In the genomic region with DNA sequence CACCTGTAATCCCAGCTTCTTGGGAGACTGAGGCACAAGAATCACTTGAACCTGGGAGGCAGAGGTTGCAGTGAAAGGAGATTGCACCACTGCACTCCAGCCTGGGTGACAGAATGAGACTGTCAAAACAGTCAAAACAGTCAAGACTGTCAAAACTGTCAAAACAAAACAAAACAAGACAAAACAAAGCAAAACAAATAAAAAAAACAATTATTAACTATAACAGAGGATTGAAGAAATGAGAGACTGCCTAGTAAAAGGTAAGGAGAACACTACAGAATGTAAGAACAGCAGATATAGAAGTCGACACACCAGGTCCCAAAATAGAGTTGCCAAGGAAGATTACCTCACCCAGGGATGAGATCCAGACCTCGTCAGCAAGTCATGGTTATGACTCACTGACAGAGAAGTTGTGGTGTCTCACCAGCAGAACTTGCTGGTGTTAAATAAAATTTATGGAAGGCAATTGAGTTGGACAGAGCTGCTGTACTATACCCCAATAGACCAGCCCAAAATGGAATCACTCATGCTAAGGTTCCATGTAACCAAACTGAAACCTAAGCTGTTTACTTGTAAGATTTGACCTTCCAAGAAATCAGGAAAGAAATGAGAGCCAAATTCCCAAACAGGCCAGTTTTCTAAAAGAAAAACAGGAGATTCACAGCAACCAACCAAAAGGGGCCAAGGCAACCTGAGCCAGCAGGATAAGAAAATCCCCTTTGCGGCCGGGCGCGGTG, we compare ENCODE assay signal across 10 cellular contexts. TPM values are rescaled to one million over a fixed set of nuclear protein-coding genes. Genes with fewer than 3 reads are reported as not detected.
DNase-seq lines count a peak whose midpoint lies in the region; ATAC-seq and TF ChIP-seq lines count a peak whose summit lies in the region.
"Had no signal": no experiment of that assay in that cellular context is flagged by ENCODE, and none has a peak within 500 bp of the region (broad histone marks: within the 10 kb centered on the region; RNA-seq: fewer than 3 reads in every experiment).

No MANE protein-coding gene starts in this region.

- H3K27ac Mint-ChIP-seq in T-helper 17 cell = no peak overlapping the region

- intact Hi-C loops in PC-9 (cut with micrococcal nuclease; ENCODE audit: unreplicated experiment) = no loop called here

- no peaks in the 10 kb centered on the region for H3K27me3 Mint-ChIP-seq in T-helper 17 cell

- H3K4me3 Mint-ChIP-seq in T-helper 17 cell = no peak overlapping the region

- 0 out of 2 replicates have a peak, but pooled peaks cover 3% of the 10 kb centered on the region for H3K4me1 ChIP-seq in PC-9 (replicated peaks; ENCODE audit: insufficient read depth)
- H3K4me1 ChIP-seq: body of pancreas had no signal

- ATAC-seq in T-helper 17 cell (no peak), HG03135 (IDR thresholded peaks at IDR 0.05; ENCODE audit: unreplicated experiment) (no peak)
- ATAC-seq: body of pancreas had no signal

- POLR2A ChIA-PET in PC-9 (lab: Charles Lee; ENCODE audit: unreplicated experiment) = no interaction called here

- DNase-seq in GDM1 (lab: John Stamatoyannopoulos, UW) (peak; percentile 15), PC-9 (peak; percentile 1 to 52), fibroblast of pulmonary artery (ENCODE audit: low read depth) (peak; percentile 86), retinal pigment epithelial cell (ENCODE audit: low read depth) (peak; percentile 3), hypothalamus (lab: John Stamatoyannopoulos, UW) (no peak), T-helper 17 cell (no peak), OCI-M2 (lab: John Stamatoyannopoulos, UW; ENCODE audit: unreplicated experiment) (no peak)
- DNase-seq: NCI-H146 had no signal

- H3K4me3 ChIP-seq in PC-9 (no peak overlapping the region), fibroblast of pulmonary artery (replicated peaks; ENCODE audit: low read depth, low read length) (no peak overlapping the region), retinal pigment epithelial cell (ENCODE audit: low read length) (no peak overlapping the region)
- H3K4me3 ChIP-seq: body of pancreas had no signal

- H3K9me3 ChIP-seq in PC-9 (ENCODE audit: insufficient read depth, low read depth) (no peaks in the 10 kb centered on the region), T-helper 17 cell (ENCODE audit: control insufficient read depth, low read length, poor library complexity, severe bottlenecking) (no peaks in the 10 kb centered on the region)
- H3K9me3 ChIP-seq: body of pancreas had no signal

- no peak overlapping the region for H2AFZ ChIP-seq in PC-9

- H3F3A ChIP-seq in PC-9 (ENCODE audit: insufficient read depth, low read depth) = no peaks in the 10 kb centered on the region

- H4K20me1 ChIP-seq in PC-9 (ENCODE audit: insufficient read depth) = no peaks in the 10 kb centered on the region

- TF ChIP-seq CTCF in PC-9 (conservative IDR thresholded peaks at IDR 0.05) = no peak
- TF ChIP-seq CTCF in fibroblast of pulmonary artery (IDR thresholded peaks at IDR 0.05; ENCODE audit: low read length, missing control alignments) = no peak
- TF ChIP-seq CTCF in retinal pigment epithelial cell (conservative IDR thresholded peaks at IDR 0.05; ENCODE audit: low read depth, low read length) = no peak

- no peaks in the 10 kb centered on the region for H3K36me3 ChIP-seq in PC-9 (ENCODE audit: low read depth)

- no peaks in the 10 kb centered on the region for H3K79me2 ChIP-seq in PC-9 (ENCODE audit: low read depth)

- H3K4me1 Mint-ChIP-seq in T-helper 17 cell = no peaks in the 10 kb centered on the region

- H3K27me3 ChIP-seq in PC-9 (ENCODE audit: insufficient read depth, low read depth) = no peaks in the 10 kb centered on the region
- H3K27me3 ChIP-seq: body of pancreas had no signal

- CTCF ChIA-PET in PC-9 (lab: Charles Lee) = no interaction called here

- no TSS peak for BruUV-seq in PC-9 (replicated peaks; lab: Mats Ljungman, UMichigan)

- no peak overlapping the region for H3K27ac ChIP-seq in PC-9
- H3K27ac ChIP-seq: body of pancreas had no signal

- H3K36me3 Mint-ChIP-seq in T-helper 17 cell (ENCODE audit: low read depth) = no peaks in the 10 kb centered on the region

- peak overlapping the region; percentile 40; the same call in 1 of the 2 replicates for H3K4me2 ChIP-seq in PC-9

- H3K9me2 ChIP-seq in PC-9 (ENCODE audit: insufficient read depth) = no peaks in the 10 kb centered on the region

RNA-seq across cellular contexts. Expression of gene GK, which starts 32.1 kb away (rescaled TPM):
- 4.8 and 5.4 TPM in 2 replicates for total RNA-seq in PC-9 (2021)
- 1 to 10 TPM; 8.1 to 9.6 TPM for total RNA-seq in T-helper 17 cell

RNA-seq across cellular contexts. Expression of gene TASL, which starts 43.6 kb away (rescaled TPM):
- total RNA-seq in PC-9 (2021) (not detected in 2 replicates), T-helper 17 cell (1 to 10 TPM; 2.3 to 2.4 TPM)

Comparison
In these comparisons a context has a peak if more than half of its experiments do, and no peak if none do; other contexts are left out.
1. DNase-seq: peak in GDM1 (single experiment), PC-9 (2 of 2), fibroblast of pulmonary artery (single experiment) and retinal pigment epithelial cell (single experiment); none in hypothalamus (0 of 51), T-helper 17 cell (0 of 3) and OCI-M2 (single experiment).